Comparison of ENCODE assay signal across 11 cellular contexts in the genomic region with DNA sequence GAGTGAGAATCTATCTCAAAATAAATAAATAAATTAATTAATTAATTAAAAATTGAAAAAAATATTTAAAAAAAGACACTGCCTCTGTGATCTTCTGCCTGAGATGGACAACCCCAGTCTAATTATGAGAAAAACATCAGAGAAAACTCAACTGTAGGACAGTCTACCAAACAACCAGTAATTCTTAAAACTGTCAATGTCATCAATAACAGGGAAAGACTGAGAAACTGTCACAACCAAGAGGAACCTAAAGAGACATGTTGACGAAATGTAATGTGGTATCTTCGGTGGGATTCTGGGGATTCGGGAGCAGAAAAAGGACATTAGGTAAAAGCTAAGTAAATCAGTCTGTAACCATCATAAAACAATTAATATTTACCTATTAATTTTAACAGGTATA.
"Had no signal": no experiment of that assay in that cellular context is flagged by ENCODE, and none has a peak within 500 bp of the region (broad histone marks: within the 10 kb centered on the region; RNA-seq: fewer than 3 reads in every experiment).

No MANE protein-coding gene starts in this region.

- DNase-seq: GM23248, GOT3, H7, H9, HCEC 1CT, HFFc6 had no signal

- H3K4me1 ChIP-seq: HAP-1 had no signal

- H3K9me3 ChIP-seq: HAP-1 had no signal

- ATAC-seq: GM23338, HCT116 had no signal

- H3K4me3 ChIP-seq: GM23248, GM23338, HAP-1 had no signal

- FAIRE-seq: H1, H54 had no signal

- H3K9ac ChIP-seq: GM23248 had no signal

- H2AFZ ChIP-seq: GM23248, GM23338 had no signal

- H3K36me3 ChIP-seq: HAP-1 had no signal

- H3K4me2 ChIP-seq: GM23338 had no signal

- H3K27ac ChIP-seq: GM23248 had no signal
